Comparison of ENCODE assay signal across 25 cellular contexts in the genomic region with DNA sequence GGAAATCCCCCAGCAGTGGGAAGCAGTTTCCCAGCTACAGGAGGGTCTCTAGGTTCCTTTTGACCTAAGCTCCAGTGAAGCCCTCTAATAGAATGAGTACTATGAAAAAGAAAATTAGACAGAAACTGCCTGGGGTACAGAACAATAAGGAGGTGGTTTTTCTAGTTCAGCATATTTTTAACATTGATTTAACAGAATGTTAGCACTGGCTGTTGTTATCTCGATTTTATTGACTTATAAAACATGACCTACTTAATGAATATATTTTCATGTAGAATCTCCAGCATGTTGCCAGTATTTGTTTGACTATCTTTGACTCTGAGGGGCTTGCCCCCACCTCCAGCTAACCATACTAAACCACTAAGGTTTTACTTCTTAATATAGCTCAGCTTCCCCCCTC. TPM values are rescaled to one million over a fixed set of nuclear protein-coding genes. Genes with fewer than 3 reads are reported as not detected.
"Had no signal": no experiment of that assay in that cellular context is flagged by ENCODE, and none has a peak within 500 bp of the region (broad histone marks: within the 10 kb centered on the region; RNA-seq: fewer than 3 reads in every experiment).

No MANE protein-coding gene starts in this region.

- H3K27me3 ChIP-seq: esophagus muscularis mucosa, sigmoid colon, transverse colon had no signal

- H3K4me1 ChIP-seq: esophagus muscularis mucosa, gastroesophageal sphincter, parathyroid adenoma, psoas muscle, sigmoid colon, transverse colon had no signal

- H3K36me3 Mint-ChIP-seq: natural killer cell treated with Interleukin-12 subunit alpha and Interleukin-12 subunit beta and Interleukin-15 and Interleukin-18, amount 100 ng/mL, for 72 hours; stimulated activated naive B cell treated with anti-CD40 and anti-IgM and Interleukin-4, amounts not matched to agents 10 μg/mL and 1 μg/mL and 100 μg/mL, for 72 hours had no signal

- H3K4me1 Mint-ChIP-seq: stimulated activated naive B cell treated with anti-CD40 and anti-IgM and Interleukin-4, amounts not matched to agents 10 μg/mL and 1 μg/mL and 100 μg/mL, for 72 hours; stimulated activated naive CD8-positive, alpha-beta T cell treated with anti-CD3 and anti-CD28 coated beads, Interleukin-15, amount 100 ng/mL, for 72 hours had no signal

- H3K9me3 Mint-ChIP-seq: natural killer cell treated with Interleukin-12 subunit alpha and Interleukin-12 subunit beta and Interleukin-15 and Interleukin-18, amount 100 ng/mL, for 72 hours; stimulated activated naive B cell treated with anti-CD40 and anti-IgM and Interleukin-4, amounts not matched to agents 10 μg/mL and 1 μg/mL and 100 μg/mL, for 72 hours; stimulated activated naive CD8-positive, alpha-beta T cell treated with anti-CD3 and anti-CD28 coated beads, Interleukin-15, amount 100 ng/mL, for 72 hours had no signal

- H3K36me3 ChIP-seq: esophagus muscularis mucosa, gastroesophageal sphincter, sigmoid colon, thoracic aorta, transverse colon had no signal

- H3K4me3 Mint-ChIP-seq: natural killer cell treated with Interleukin-12 subunit alpha and Interleukin-12 subunit beta and Interleukin-15 and Interleukin-18, amount 100 ng/mL, for 72 hours; stimulated activated naive B cell treated with anti-CD40 and anti-IgM and Interleukin-4, amounts not matched to agents 10 μg/mL and 1 μg/mL and 100 μg/mL, for 72 hours; stimulated activated naive CD8-positive, alpha-beta T cell treated with anti-CD3 and anti-CD28 coated beads, Interleukin-15, amount 100 ng/mL, for 72 hours had no signal

- H3K9me3 ChIP-seq: esophagus muscularis mucosa, gastroesophageal sphincter, psoas muscle, sigmoid colon, thoracic aorta, transverse colon had no signal

- H3K4me3 ChIP-seq: esophagus muscularis mucosa, gastroesophageal sphincter, lung, psoas muscle, sigmoid colon, skin epidermis, thoracic aorta, transverse colon had no signal

- ATAC-seq: gastroesophageal sphincter; left colon; left ventricle myocardium superior; natural killer cell treated with Interleukin-12 subunit alpha and Interleukin-12 subunit beta and Interleukin-15 and Interleukin-18, amount 100 ng/mL, for 72 hours; psoas muscle; stimulated activated naive B cell treated with anti-CD40 and anti-IgM and Interleukin-4, amounts not matched to agents 10 μg/mL and 1 μg/mL and 100 μg/mL, for 72 hours; stimulated activated naive CD8-positive, alpha-beta T cell treated with anti-CD3 and anti-CD28 coated beads, Interleukin-15, amount 100 ng/mL, for 72 hours had no signal

- H3K27ac ChIP-seq: epithelial cell of prostate, esophagus muscularis mucosa, gastroesophageal sphincter, parathyroid adenoma, psoas muscle, sigmoid colon, skin epidermis, thoracic aorta, transverse colon had no signal

- H3K27ac Mint-ChIP-seq: natural killer cell treated with Interleukin-12 subunit alpha and Interleukin-12 subunit beta and Interleukin-15 and Interleukin-18, amount 100 ng/mL, for 72 hours; stimulated activated naive B cell treated with anti-CD40 and anti-IgM and Interleukin-4, amounts not matched to agents 10 μg/mL and 1 μg/mL and 100 μg/mL, for 72 hours; stimulated activated naive CD8-positive, alpha-beta T cell treated with anti-CD3 and anti-CD28 coated beads, Interleukin-15, amount 100 ng/mL, for 72 hours had no signal

- DNase-seq: cortex of kidney; effector memory CD4-positive, alpha-beta T cell; left colon; left ventricle myocardium superior; mesenchymal stem cell; midbrain; occipital lobe; psoas muscle; sigmoid colon; stimulated activated CD4-positive, alpha-beta T cell treated with anti-CD3 and anti-CD28 coated beads, Interleukin-2, amount 100 ng/mL, for 24 hours; stimulated activated CD4-positive, alpha-beta T cell treated with anti-CD3 and anti-CD28 coated beads, Interleukin-4, amount 100 ng/mL, for 4 hours; stimulated activated naive B cell treated with anti-CD40 and anti-IgM and Interleukin-4, amounts not matched to agents 10 μg/mL and 1 μg/mL and 100 μg/mL, for 72 hours; stimulated activated naive CD8-positive, alpha-beta T cell treated with anti-CD3 and anti-CD28 coated beads, Interleukin-15, amount 100 ng/mL, for 72 hours; substantia nigra; transverse colon had no signal

RNA-seq across cellular contexts. Expression of a gene that starts 19.6 kb away (rescaled TPM):
- total RNA-seq: fibroblast of villous mesenchyme; kidney epithelial cell; natural killer cell treated with Interleukin-12 subunit alpha and Interleukin-12 subunit beta and Interleukin-15 and Interleukin-18, amount 100 ng/mL, for 72 hours; psoas muscle had no signal
- polyA plus RNA-seq: psoas muscle had no signal
